In genomic region chr10:103493911-103494877, GRCh38 we compare ENCODE assay signal across 9 cellular contexts. TPM values are rescaled to one million over a fixed set of nuclear protein-coding genes. Genes with fewer than 3 reads are reported as not detected.
DNase-seq lines count a peak whose midpoint lies in the region; ATAC-seq, FAIRE-seq and TF ChIP-seq lines count a peak whose summit lies in the region.
"Had no signal": no experiment of that assay in that cellular context is flagged by ENCODE, and none has a peak within 500 bp of the region (broad histone marks: within the 10 kb centered on the region; RNA-seq: fewer than 3 reads in every experiment).

No MANE protein-coding gene starts in this region.

- no peaks in the 10 kb centered on the region for H3K79me2 ChIP-seq in mammary epithelial cell (ENCODE audit: insufficient read depth, low read length)
- no peaks in the 10 kb centered on the region for H3K79me2 ChIP-seq in HepG2 (ENCODE audit: insufficient read depth, low read length)

- H3K4me2 ChIP-seq in mammary epithelial cell (ENCODE audit: insufficient read depth, low read depth, low read length) (peak overlapping the region; percentile 90), HepG2 (ENCODE audit: low read depth, low read length) (peak overlapping the region; percentile 45)

- TF ChIP-seq CTCF in mammary epithelial cell (conservative IDR thresholded peaks at IDR 0.05 in 1 of 2, IDR thresholded peaks at IDR 0.05 in 1 of 2; ENCODE audit: extremely low read depth in 1 of 2, insufficient read depth in 1 of 2, low read depth in 1 of 2, low read length in 2 of 2), result no peak
- no peak for TF ChIP-seq CTCF in HepG2 (CRISPR knock-in tag; IDR thresholded peaks at IDR 0.05)

- H3K27me3 ChIP-seq in mammary epithelial cell (ENCODE audit: insufficient read depth, low read length) (no peaks in the 10 kb centered on the region), HepG2 (ENCODE audit: control insufficient read depth in 1 of 2, insufficient read depth in 2 of 2, low read length in 2 of 2) (peaks cover 6 to 80% of the 10 kb centered on the region in 2 experiments; a peak in 3 of 5 replicates), subcutaneous abdominal adipose tissue (ENCODE audit: control insufficient read depth in 5 of 5, insufficient read depth in 4 of 5, low read length in 5 of 5) (peaks cover 16 to 52% (median 23%) of the 10 kb centered on the region in 5 donors)

- DNase-seq in ELF-1 (ENCODE audit: low read depth, low spot score) (peak; percentile 42), NCI-H226 (peak; percentile 63), mammary epithelial cell (no peak), HepG2 (ENCODE audit: low spot score) (no peak), NCI-H2029 treated with DMSO at 0.1 percent for 48 hours (lab: John Stamatoyannopoulos, UW) (no peak)
- DNase-seq in central memory CD4-positive, alpha-beta T cell, result no peak

- BruUV-seq in mammary epithelial cell (replicated peaks; lab: Mats Ljungman, UMichigan), result no TSS peak
- BruUV-seq in HepG2 (replicated peaks; lab: Mats Ljungman, UMichigan), result no TSS peak

- H2AFZ ChIP-seq in mammary epithelial cell (ENCODE audit: low read depth, low read length), result peak overlapping the region; percentile 83
- H2AFZ ChIP-seq in HepG2 (ENCODE audit: low read length), result no peak overlapping the region

- TF ChIP-seq RAD21 in HepG2 (CRISPR knock-in tag; IDR thresholded peaks at IDR 0.05), result no peak

- POLR2A ChIA-PET in HepG2 (lab: Yijun Ruan, JAX), result no interaction called here

- peaks cover 40% of the 10 kb centered on the region for H3K4me1 ChIP-seq in mammary epithelial cell (ENCODE audit: insufficient read depth, low read length)
- H3K4me1 ChIP-seq in HepG2 (ENCODE audit: insufficient read depth, low read length), result no peaks in the 10 kb centered on the region
- peaks cover 2 to 16% (median 12%) of the 10 kb centered on the region in 5 donors for H3K4me1 ChIP-seq in subcutaneous abdominal adipose tissue (ENCODE audit: control insufficient read depth in 5 of 5, insufficient read depth in 5 of 5, low read length in 5 of 5)

- dilution Hi-C loops in mammary epithelial cell (cut with HindIII; ENCODE audit: low sequenced_read_pairs), result loop anchor here (5.0 kb wide), 4 partner anchors 33 to 97 kb away; partner anchors contain the start of genes ATP5MK, CALHM2 and PDCD11

- peak overlapping the region; percentile 25 to 54 (median 45) for H3K4me3 ChIP-seq in mammary epithelial cell (replicated peaks in 1 of 3; ENCODE audit: insufficient read depth in 1 of 3, low read depth in 2 of 3, low read length in 3 of 3)
- peak overlapping the region in 2 of 3 experiments; percentile 11 to 52; a peak in 3 of 6 replicates for H3K4me3 ChIP-seq in HepG2 (replicated peaks in 1 of 3; ENCODE audit: insufficient read depth in 1 of 3, low read depth in 2 of 3, low read length in 3 of 3)
- peak overlapping the region in 4 of 5 donors; percentile 22 to 62 (median 49) for H3K4me3 ChIP-seq in subcutaneous abdominal adipose tissue (ENCODE audit: low read depth in 1 of 5, low read length in 5 of 5)

- in situ Hi-C loops in mammary epithelial cell (cut with MboI; ENCODE audit: low sequenced_read_pairs in 2 of 2) (no loop called here), HepG2 (cut with HindIII; ENCODE audit: extremely low pct_ligation_motif_present, low pct_unique_long_range_greater_than_20kb) (no loop called here)

- CTCF ChIA-PET in mammary epithelial cell (lab: Charles Lee; ENCODE audit: low non-redundant PET), result interaction anchor here (0.6 kb wide), 1 partner anchor 34 kb away, joined by 8 read pairs; no protein-coding TSS in a partner anchor
- CTCF ChIA-PET in HepG2 (lab: Yijun Ruan, JAX; ENCODE audit: low intra/inter-chr PET ratio, low total read pairs), result no interaction called here

- H3K36me3 ChIP-seq in mammary epithelial cell (ENCODE audit: insufficient read depth, low read length) (no peaks in the 10 kb centered on the region), HepG2 (replicated peaks in 1 of 2; ENCODE audit: control insufficient read depth in 1 of 2, insufficient read depth in 2 of 2, low read length in 2 of 2) (no peaks in the 10 kb centered on the region), subcutaneous abdominal adipose tissue (ENCODE audit: control insufficient read depth in 5 of 5, insufficient read depth in 5 of 5, low read length in 5 of 5) (no peaks in the 10 kb centered on the region)

- no peak for FAIRE-seq in HepG2 (lab: Jason Lieb, UNC)

- ATAC-seq in HepG2 (peak; percentile 10), GM18519 (IDR thresholded peaks at IDR 0.05; ENCODE audit: low FRiP score, unreplicated experiment) (no peak)

- H3K27ac ChIP-seq in mammary epithelial cell (ENCODE audit: insufficient read depth, low read depth, low read length) (no peak overlapping the region), HepG2 (ENCODE audit: extremely low read length, insufficient read depth, low read length) (no peak overlapping the region), subcutaneous abdominal adipose tissue (ENCODE audit: low read depth, low read length) (no peak overlapping the region)

- intact Hi-C loops in mammary epithelial cell (cut with micrococcal nuclease), result loop anchor here (5.0 kb wide), 3 partner anchors 48 to 388 kb away; no protein-coding TSS in a partner anchor
- intact Hi-C loops in HepG2 (cut with micrococcal nuclease; ENCODE audit: unreplicated experiment), result no loop called here

- no peaks in the 10 kb centered on the region for H3K9me3 ChIP-seq in mammary epithelial cell (replicated peaks; ENCODE audit: insufficient read depth, low read length)
- H3K9me3 ChIP-seq in HepG2 (ENCODE audit: low read length), result no peaks in the 10 kb centered on the region
- no peaks in the 10 kb centered on the region for H3K9me3 ChIP-seq in subcutaneous abdominal adipose tissue (ENCODE audit: control insufficient read depth in 5 of 5, low read length in 5 of 5)

- H4K20me1 ChIP-seq in mammary epithelial cell (ENCODE audit: insufficient read depth, low read length) (no peaks in the 10 kb centered on the region), HepG2 (ENCODE audit: insufficient read depth, low read length) (no peaks in the 10 kb centered on the region)

- H3K9ac ChIP-seq in mammary epithelial cell (ENCODE audit: insufficient read depth, low read length) (no peak overlapping the region), HepG2 (ENCODE audit: insufficient read depth, low read depth, low read length) (no peak overlapping the region), subcutaneous abdominal adipose tissue (ENCODE audit: low read length in 5 of 5) (no peak overlapping the region)

- WGBS in mammary epithelial cell (ENCODE audit: low coverage, missing lambda C conversion rate), result 7% methylated on average over 19 of the region's 92 CpGs
- WGBS in HepG2 (ENCODE audit: low lambda C conversion rate), result 15% methylated on average over 14 of the region's 92 CpGs

- TF ChIP-seq POLR2A in HepG2 (IDR thresholded peaks at IDR 0.05; ENCODE audit: insufficient read depth in 1 of 2, low read depth in 2 of 2, low read length in 2 of 2), result no peak

- no peak for TF ChIP-seq EP300 in HepG2 (IDR thresholded peaks at IDR 0.05; ENCODE audit: low read depth in 2 of 2, low read length in 2 of 2)
- TF ChIP-seq EP300 in HepG2 (CRISPR knock-in tag; IDR thresholded peaks at IDR 0.05; ENCODE audit: borderline replicate concordance), result no peak

RNA-seq across cellular contexts. Expression of gene NEURL1, which starts 0.7 kb away (rescaled TPM):
- 1 to 10 TPM in 1 of 2 donors, under 1 TPM in 1; 0.50 to 1.1 TPM for total RNA-seq in mammary epithelial cell
- polyA plus RNA-seq in mammary epithelial cell, result 0.10 TPM
- polyA minus RNA-seq in mammary epithelial cell, result not detected
- not detected in 2 replicates for total RNA-seq in HepG2 (2016; rRNA removed; fragmentation: Illumina TruSeq; extraction: Trizol)
- not detected in 2 replicates for total RNA-seq in HepG2 (2016; cell fraction: cytosol; rRNA removed; fragmentation: Illumina TruSeq; extraction: Trizol; ENCODE audit: low read depth)
- total RNA-seq in HepG2 (2016; cell fraction: insoluble cytoplasmic fraction; rRNA removed; fragmentation: Illumina TruSeq; extraction: Trizol), result not detected in 2 replicates
- not detected in 2 replicates for total RNA-seq in HepG2 (2016; cell fraction: membrane; rRNA removed; fragmentation: Illumina TruSeq; extraction: Trizol)
- total RNA-seq in HepG2 (2016; cell fraction: nucleus; rRNA removed; fragmentation: Illumina TruSeq; extraction: Trizol), result not detected in 2 replicates
- polyA plus RNA-seq in HepG2 (2011; rRNA removed), result 0.01 TPM in 1 of 2 replicates, not detected in the other
- 0.01 and 0.03 TPM in 2 replicates for polyA plus RNA-seq in HepG2 (2011; cell fraction: cytosol; rRNA removed)
- polyA plus RNA-seq in HepG2 (2011; cell fraction: nucleus; rRNA removed), result 0.14 and 0.18 TPM in 2 replicates
- 0.08 and 0.13 TPM in 2 replicates for polyA plus RNA-seq in HepG2 (2012)
- not detected in 2 replicates for polyA plus RNA-seq in HepG2 (2016; cell fraction: cytosol; fragmentation: Illumina TruSeq; extraction: Trizol; ENCODE audit: low read depth)
- not detected in 2 replicates for polyA plus RNA-seq in HepG2 (2016; cell fraction: insoluble cytoplasmic fraction; fragmentation: Illumina TruSeq; extraction: Trizol; ENCODE audit: low read depth)
- polyA plus RNA-seq in HepG2 (2016; cell fraction: membrane; fragmentation: Illumina TruSeq; extraction: Trizol; ENCODE audit: low read depth), result not detected in 2 replicates
- polyA plus RNA-seq in HepG2 (2016; cell fraction: nucleus; fragmentation: Illumina TruSeq; extraction: Trizol; ENCODE audit: insufficient read depth, low read depth), result not detected in 2 replicates
- polyA minus RNA-seq in HepG2 (2011; rRNA and poly(A)+ RNA removed; ENCODE audit: low replicate concordance), result 10.5 TPM in 1 of 2 replicates, not detected in the other
- 0.18 TPM in 1 of 2 replicates, not detected in the other for polyA minus RNA-seq in HepG2 (2011; cell fraction: cytosol; rRNA and poly(A)+ RNA removed)
- not detected in 2 replicates for polyA minus RNA-seq in HepG2 (2011; cell fraction: nucleus; rRNA and poly(A)+ RNA removed)

RNA-seq across cellular contexts. Expression of gene CALHM3, which starts 15.2 kb away (rescaled TPM):
- total RNA-seq in mammary epithelial cell (not detected), HepG2 (2016; rRNA removed; fragmentation: Illumina TruSeq; extraction: Trizol) (not detected in 2 replicates)
- polyA plus RNA-seq in mammary epithelial cell (not detected), HepG2 (2011; rRNA removed) (not detected in 2 replicates)
- not detected for polyA minus RNA-seq in mammary epithelial cell
- not detected in 2 replicates for total RNA-seq in HepG2 (2016; cell fraction: cytosol; rRNA removed; fragmentation: Illumina TruSeq; extraction: Trizol; ENCODE audit: low read depth)
- total RNA-seq in HepG2 (2016; cell fraction: insoluble cytoplasmic fraction; rRNA removed; fragmentation: Illumina TruSeq; extraction: Trizol), result not detected in 2 replicates
- total RNA-seq in HepG2 (2016; cell fraction: membrane; rRNA removed; fragmentation: Illumina TruSeq; extraction: Trizol), result not detected in 2 replicates
- total RNA-seq in HepG2 (2016; cell fraction: nucleus; rRNA removed; fragmentation: Illumina TruSeq; extraction: Trizol), result not detected in 2 replicates
- not detected in 2 replicates for polyA plus RNA-seq in HepG2 (2011; cell fraction: cytosol; rRNA removed)
- not detected in 2 replicates for polyA plus RNA-seq in HepG2 (2011; cell fraction: nucleus; rRNA removed)
- polyA plus RNA-seq in HepG2 (2012), result not detected in 2 replicates
- not detected in 2 replicates for polyA plus RNA-seq in HepG2 (2016; cell fraction: cytosol; fragmentation: Illumina TruSeq; extraction: Trizol; ENCODE audit: low read depth)
- polyA plus RNA-seq in HepG2 (2016; cell fraction: insoluble cytoplasmic fraction; fragmentation: Illumina TruSeq; extraction: Trizol; ENCODE audit: low read depth), result not detected in 2 replicates
- polyA plus RNA-seq in HepG2 (2016; cell fraction: membrane; fragmentation: Illumina TruSeq; extraction: Trizol; ENCODE audit: low read depth), result not detected in 2 replicates
- polyA plus RNA-seq in HepG2 (2016; cell fraction: nucleus; fragmentation: Illumina TruSeq; extraction: Trizol; ENCODE audit: insufficient read depth, low read depth), result not detected in 2 replicates
- 0.49 TPM in 1 of 2 replicates, not detected in the other for polyA minus RNA-seq in HepG2 (2011; rRNA and poly(A)+ RNA removed; ENCODE audit: low replicate concordance)
- not detected in 2 replicates for polyA minus RNA-seq in HepG2 (2011; cell fraction: cytosol; rRNA and poly(A)+ RNA removed)
- not detected in 2 replicates for polyA minus RNA-seq in HepG2 (2011; cell fraction: nucleus; rRNA and poly(A)+ RNA removed)
- total RNA-seq: mononuclear cell had no signal

RNA-seq across cellular contexts. Expression of gene CALHM1, which starts 35.5 kb away (rescaled TPM):
- total RNA-seq in mammary epithelial cell (not detected), HepG2 (2016; rRNA removed; fragmentation: Illumina TruSeq; extraction: Trizol) (0.04 TPM in 1 of 2 replicates, not detected in the other)
- polyA plus RNA-seq in mammary epithelial cell (not detected), HepG2 (2011; rRNA removed) (not detected in 2 replicates)
- polyA minus RNA-seq in mammary epithelial cell, result not detected
- total RNA-seq in HepG2 (2016; cell fraction: cytosol; rRNA removed; fragmentation: Illumina TruSeq; extraction: Trizol; ENCODE audit: low read depth), result not detected in 2 replicates
- total RNA-seq in HepG2 (2016; cell fraction: insoluble cytoplasmic fraction; rRNA removed; fragmentation: Illumina TruSeq; extraction: Trizol), result 0.06 TPM in 1 of 2 replicates, not detected in the other
- total RNA-seq in HepG2 (2016; cell fraction: membrane; rRNA removed; fragmentation: Illumina TruSeq; extraction: Trizol), result not detected in 2 replicates
- not detected in 2 replicates for total RNA-seq in HepG2 (2016; cell fraction: nucleus; rRNA removed; fragmentation: Illumina TruSeq; extraction: Trizol)
- polyA plus RNA-seq in HepG2 (2011; cell fraction: cytosol; rRNA removed), result not detected in 2 replicates
- polyA plus RNA-seq in HepG2 (2011; cell fraction: nucleus; rRNA removed), result not detected in 2 replicates
- not detected in 2 replicates for polyA plus RNA-seq in HepG2 (2012)
- not detected in 2 replicates for polyA plus RNA-seq in HepG2 (2016; cell fraction: cytosol; fragmentation: Illumina TruSeq; extraction: Trizol; ENCODE audit: low read depth)
- not detected in 2 replicates for polyA plus RNA-seq in HepG2 (2016; cell fraction: insoluble cytoplasmic fraction; fragmentation: Illumina TruSeq; extraction: Trizol; ENCODE audit: low read depth)
- not detected in 2 replicates for polyA plus RNA-seq in HepG2 (2016; cell fraction: membrane; fragmentation: Illumina TruSeq; extraction: Trizol; ENCODE audit: low read depth)
- not detected in 2 replicates for polyA plus RNA-seq in HepG2 (2016; cell fraction: nucleus; fragmentation: Illumina TruSeq; extraction: Trizol; ENCODE audit: insufficient read depth, low read depth)
- polyA minus RNA-seq in HepG2 (2011; rRNA and poly(A)+ RNA removed; ENCODE audit: low replicate concordance), result not detected in 2 replicates
- polyA minus RNA-seq in HepG2 (2011; cell fraction: cytosol; rRNA and poly(A)+ RNA removed), result not detected in 2 replicates
- polyA minus RNA-seq in HepG2 (2011; cell fraction: nucleus; rRNA and poly(A)+ RNA removed), result not detected in 2 replicates
- total RNA-seq: mononuclear cell had no signal

RNA-seq across cellular contexts. Expression of gene CALHM2, which starts 42.0 kb away (rescaled TPM):
- total RNA-seq in mammary epithelial cell (1 to 10 TPM; 3.2 to 4.8 TPM), HepG2 (2016; rRNA removed; fragmentation: Illumina TruSeq; extraction: Trizol) (not detected in 2 replicates)
- polyA plus RNA-seq in mammary epithelial cell (7.9 TPM), HepG2 (2011; rRNA removed) (0.15 TPM in 1 of 2 replicates, not detected in the other)
- polyA minus RNA-seq in mammary epithelial cell, result 5.7 TPM
- not detected in 2 replicates for total RNA-seq in HepG2 (2016; cell fraction: cytosol; rRNA removed; fragmentation: Illumina TruSeq; extraction: Trizol; ENCODE audit: low read depth)
- total RNA-seq in HepG2 (2016; cell fraction: insoluble cytoplasmic fraction; rRNA removed; fragmentation: Illumina TruSeq; extraction: Trizol), result 0.06 TPM in 1 of 2 replicates, not detected in the other
- 0.10 TPM in 1 of 2 replicates, not detected in the other for total RNA-seq in HepG2 (2016; cell fraction: membrane; rRNA removed; fragmentation: Illumina TruSeq; extraction: Trizol)
- not detected in 2 replicates for total RNA-seq in HepG2 (2016; cell fraction: nucleus; rRNA removed; fragmentation: Illumina TruSeq; extraction: Trizol)
- 0.09 and 0.15 TPM in 2 replicates for polyA plus RNA-seq in HepG2 (2011; cell fraction: cytosol; rRNA removed)
- 0.09 and 0.19 TPM in 2 replicates for polyA plus RNA-seq in HepG2 (2011; cell fraction: nucleus; rRNA removed)
- 0.24 and 0.43 TPM in 2 replicates for polyA plus RNA-seq in HepG2 (2012)
- not detected in 2 replicates for polyA plus RNA-seq in HepG2 (2016; cell fraction: cytosol; fragmentation: Illumina TruSeq; extraction: Trizol; ENCODE audit: low read depth)
- not detected in 2 replicates for polyA plus RNA-seq in HepG2 (2016; cell fraction: insoluble cytoplasmic fraction; fragmentation: Illumina TruSeq; extraction: Trizol; ENCODE audit: low read depth)
- 0.17 TPM in 1 of 2 replicates, not detected in the other for polyA plus RNA-seq in HepG2 (2016; cell fraction: membrane; fragmentation: Illumina TruSeq; extraction: Trizol; ENCODE audit: low read depth)
- not detected in 2 replicates for polyA plus RNA-seq in HepG2 (2016; cell fraction: nucleus; fragmentation: Illumina TruSeq; extraction: Trizol; ENCODE audit: insufficient read depth, low read depth)
- 0.24 and 3.0 TPM in 2 replicates for polyA minus RNA-seq in HepG2 (2011; rRNA and poly(A)+ RNA removed; ENCODE audit: low replicate concordance)
- polyA minus RNA-seq in HepG2 (2011; cell fraction: cytosol; rRNA and poly(A)+ RNA removed), result not detected in 2 replicates
- polyA minus RNA-seq in HepG2 (2011; cell fraction: nucleus; rRNA and poly(A)+ RNA removed), result not detected in 2 replicates

Comparison
In these comparisons a context has a peak if more than half of its experiments do, and no peak if none do; other contexts are left out.
1. DNase-seq: peak in ELF-1 (single experiment) and NCI-H226 (single experiment); none in mammary epithelial cell (single experiment), HepG2 (single experiment), central memory CD4-positive, alpha-beta T cell (single experiment) and NCI-H2029 treated with DMSO at 0.1 percent for 48 hours (single experiment).
2. Peak in every context shown above with its lines, with median percentiles within 50 percentile points of each other: H3K4me3 ChIP-seq.